ENCODE assay signal across 3 cellular contexts in the genomic region with DNA sequence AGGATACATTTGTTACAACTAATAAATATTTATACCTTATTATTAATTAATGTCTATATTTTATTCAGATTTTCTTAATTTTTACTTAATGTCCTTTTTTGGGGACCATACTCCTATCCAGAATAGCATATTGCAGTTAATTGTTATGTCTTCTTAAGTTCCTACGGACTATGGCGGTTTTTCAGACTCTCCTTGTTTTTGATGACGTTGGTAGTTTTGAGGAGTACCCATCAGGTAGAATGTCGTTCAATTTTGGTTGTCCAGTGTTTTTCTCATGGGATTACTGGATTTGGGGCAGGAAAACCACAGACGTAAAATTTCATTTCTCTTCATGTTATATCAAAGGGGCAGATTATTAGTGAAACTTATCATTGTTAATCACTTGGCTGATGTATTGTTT.
TF ChIP-seq lines count a peak whose summit lies in the region.

No MANE protein-coding gene starts in this region.

TF ChIP-seq in HepG2, 621 proteins besides CTCF, POLR2A, EP300 and RAD21:
- TF ChIP-seq SIN3B (IDR thresholded peaks at IDR 0.05; ENCODE audit: low read length) (no peak), MAFF (IDR thresholded peaks at IDR 0.05; ENCODE audit: low read depth, low read length) (peak; percentile 67; the same call in 1 of the 2 replicates), MAFK (conservative IDR thresholded peaks at IDR 0.05 in 1 of 2, IDR thresholded peaks at IDR 0.05 in 1 of 2; ENCODE audit: low read length in 2 of 2) (peak; percentile 60 to 80), TCF7 (IDR thresholded peaks at IDR 0.05; ENCODE audit: low read depth) (no peak)
- TF ChIP-seq, protein P1, sequence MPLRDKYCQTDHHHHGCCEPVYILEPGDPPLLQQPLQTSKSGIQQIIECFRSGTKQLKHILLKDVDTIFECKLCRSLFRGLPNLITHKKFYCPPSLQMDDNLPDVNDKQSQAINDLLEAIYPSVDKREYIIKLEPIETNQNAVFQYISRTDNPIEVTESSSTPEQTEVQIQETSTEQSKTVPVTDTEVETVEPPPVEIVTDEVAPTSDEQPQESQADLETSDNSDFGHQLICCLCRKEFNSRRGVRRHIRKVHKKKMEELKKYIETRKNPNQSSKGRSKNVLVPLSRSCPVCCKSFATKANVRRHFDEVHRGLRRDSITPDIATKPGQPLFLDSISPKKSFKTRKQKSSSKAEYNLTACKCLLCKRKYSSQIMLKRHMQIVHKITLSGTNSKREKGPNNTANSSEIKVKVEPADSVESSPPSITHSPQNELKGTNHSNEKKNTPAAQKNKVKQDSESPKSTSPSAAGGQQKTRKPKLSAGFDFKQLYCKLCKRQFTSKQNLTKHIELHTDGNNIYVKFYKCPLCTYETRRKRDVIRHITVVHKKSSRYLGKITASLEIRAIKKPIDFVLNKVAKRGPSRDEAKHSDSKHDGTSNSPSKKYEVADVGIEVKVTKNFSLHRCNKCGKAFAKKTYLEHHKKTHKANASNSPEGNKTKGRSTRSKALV (CRISPR knock-in tag; IDR thresholded peaks at IDR 0.05): no peak
- TF ChIP-seq, protein P2, sequence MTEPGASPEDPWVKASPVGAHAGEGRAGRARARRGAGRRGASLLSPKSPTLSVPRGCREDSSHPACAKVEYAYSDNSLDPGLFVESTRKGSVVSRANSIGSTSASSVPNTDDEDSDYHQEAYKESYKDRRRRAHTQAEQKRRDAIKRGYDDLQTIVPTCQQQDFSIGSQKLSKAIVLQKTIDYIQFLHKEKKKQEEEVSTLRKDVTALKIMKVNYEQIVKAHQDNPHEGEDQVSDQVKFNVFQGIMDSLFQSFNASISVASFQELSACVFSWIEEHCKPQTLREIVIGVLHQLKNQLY (CRISPR knock-in tag; IDR thresholded peaks at IDR 0.05): no peak

TF ChIP-seq in A549, 52 proteins besides CTCF, POLR2A, EP300 and RAD21:
- TF ChIP-seq ESRRA (IDR thresholded peaks at IDR 0.05; ENCODE audit: borderline replicate concordance, low read length): no peak
- TF ChIP-seq MAFK (IDR thresholded peaks at IDR 0.05; ENCODE audit: partially characterized antibody): peak; percentile 33
- TF ChIP-seq HOXB13 (CRISPR knock-in tag; IDR thresholded peaks at IDR 0.05; ENCODE audit: low read depth): no peak
- no peak for TF ChIP-seq NPAS2 (CRISPR knock-in tag; IDR thresholded peaks at IDR 0.05; ENCODE audit: borderline replicate concordance)
TF ChIP-seq in A549: peak in this region for 1.

TF ChIP-seq in IMR-90, 13 proteins besides CTCF, POLR2A, EP300 and RAD21:
- TF ChIP-seq NFE2L2 (IDR thresholded peaks at IDR 0.05; ENCODE audit: low read depth, low read length): no peak
- TF ChIP-seq, protein P3, sequence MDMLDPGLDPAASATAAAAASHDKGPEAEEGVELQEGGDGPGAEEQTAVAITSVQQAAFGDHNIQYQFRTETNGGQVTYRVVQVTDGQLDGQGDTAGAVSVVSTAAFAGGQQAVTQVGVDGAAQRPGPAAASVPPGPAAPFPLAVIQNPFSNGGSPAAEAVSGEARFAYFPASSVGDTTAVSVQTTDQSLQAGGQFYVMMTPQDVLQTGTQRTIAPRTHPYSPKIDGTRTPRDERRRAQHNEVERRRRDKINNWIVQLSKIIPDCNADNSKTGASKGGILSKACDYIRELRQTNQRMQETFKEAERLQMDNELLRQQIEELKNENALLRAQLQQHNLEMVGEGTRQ (IDR thresholded peaks at IDR 0.05; ENCODE audit: low read depth, low read length): no peak
- TF ChIP-seq MAFK (IDR thresholded peaks at IDR 0.05; ENCODE audit: low read depth, low read length): 0 out of 2 replicates have a peak, but pooled peaks have one; percentile 32
- TF ChIP-seq SMC3 (IDR thresholded peaks at IDR 0.05; ENCODE audit: low read depth, low read length): no peak
